Comparison of ENCODE assay signal across 7 cellular contexts in the genomic region with DNA sequence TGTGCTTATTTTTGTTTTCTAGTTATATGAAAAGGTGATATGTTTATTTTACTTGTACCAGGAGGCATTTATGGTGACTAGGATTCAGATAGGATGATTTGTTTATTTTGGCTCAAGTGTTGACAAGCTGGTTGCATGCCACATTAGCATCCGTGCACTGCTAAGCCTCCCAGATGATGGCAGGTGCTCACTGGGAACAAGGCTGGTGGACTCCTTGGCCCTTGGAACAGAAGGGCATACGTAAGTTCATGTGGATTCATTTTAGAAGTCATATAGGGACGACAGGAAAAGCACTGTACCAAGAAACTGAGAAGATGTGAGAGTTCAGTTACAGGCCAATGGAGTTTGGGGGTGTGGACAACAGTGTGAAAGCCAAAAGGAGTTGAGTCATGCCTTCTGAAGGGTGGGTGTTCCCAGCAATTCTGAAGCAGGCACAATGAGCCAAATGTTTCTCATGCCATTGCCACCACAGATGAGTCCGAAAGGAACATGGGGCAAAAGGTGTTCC.
DNase-seq lines count a peak whose midpoint lies in the region; ATAC-seq lines count a peak whose summit lies in the region.

No MANE protein-coding gene starts in this region.

- DNase-seq in NCI-H1092 (lab: John Stamatoyannopoulos, UW), result peak; percentile 88
- DNase-seq in amniotic stem cell (lab: John Stamatoyannopoulos, UW), result peak; percentile 83
- DNase-seq in left kidney (ENCODE audit: low read depth, low spot score), result peak; percentile 35

- ATAC-seq in GM18858 (IDR thresholded peaks at IDR 0.05; ENCODE audit: unreplicated experiment) (peak; percentile 59), GM21723 (IDR thresholded peaks at IDR 0.05; ENCODE audit: unreplicated experiment) (no peak), HG02852 (IDR thresholded peaks at IDR 0.05; ENCODE audit: unreplicated experiment) (no peak), HG03135 (IDR thresholded peaks at IDR 0.05; ENCODE audit: unreplicated experiment) (no peak)

Comparison
In these comparisons a context has a peak if more than half of its experiments do, and no peak if none do; other contexts are left out.
1. DNase-seq: peak in every context shown above with its lines; median percentile 88 in NCI-H1092; 83 in amniotic stem cell; 35 in left kidney.